Comparison of ENCODE assay signal across 11 cellular contexts in the genomic region with DNA sequence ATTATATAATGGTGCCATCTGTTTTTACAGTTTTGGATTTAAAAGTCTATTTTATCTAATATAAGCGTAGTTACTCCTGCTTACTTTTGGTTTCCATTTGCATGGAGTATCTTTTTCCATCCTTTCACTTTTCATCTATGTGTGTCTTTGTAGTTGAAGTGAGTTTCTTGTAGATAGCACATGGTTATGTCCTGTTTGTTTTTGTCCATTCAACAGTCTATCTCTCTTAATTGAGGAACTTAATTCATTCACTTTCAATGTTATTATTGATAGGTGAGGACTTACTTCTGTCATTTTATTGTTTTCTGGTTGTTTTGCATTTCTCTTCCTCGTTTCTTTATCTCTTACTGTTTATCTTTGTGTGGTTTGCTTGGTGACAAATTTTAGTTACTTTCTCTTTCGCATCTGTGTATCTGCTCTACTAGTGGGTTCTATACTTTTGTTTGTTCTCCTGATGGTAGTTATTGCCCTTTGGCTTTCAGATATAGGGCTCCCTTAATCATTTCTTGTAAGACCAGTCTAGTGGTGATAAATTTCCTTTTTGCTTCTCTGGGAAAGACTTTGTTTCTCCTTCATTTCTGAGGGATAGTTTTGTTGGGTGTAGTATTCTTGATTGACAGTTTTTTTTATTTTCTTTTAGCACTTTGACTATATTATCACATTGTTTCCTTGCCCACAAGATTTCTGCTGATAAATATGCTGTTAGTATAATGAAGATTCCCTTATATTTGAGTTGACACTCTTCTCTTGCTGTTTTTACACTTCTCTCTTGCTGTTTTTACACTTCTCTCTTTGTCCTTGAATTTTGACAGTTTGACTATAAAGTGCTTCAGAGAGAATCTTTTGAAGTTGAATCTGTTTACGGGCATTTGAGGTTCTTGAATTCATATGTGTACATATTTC. TPM values are rescaled to one million over a fixed set of nuclear protein-coding genes. Genes with fewer than 3 reads are reported as not detected.
DNase-seq lines count a peak whose midpoint lies in the region; ATAC-seq, FAIRE-seq and TF ChIP-seq lines count a peak whose summit lies in the region.
"Had no signal": no experiment of that assay in that cellular context is flagged by ENCODE, and none has a peak within 500 bp of the region (broad histone marks: within the 10 kb centered on the region; RNA-seq: fewer than 3 reads in every experiment).

No MANE protein-coding gene starts in this region.

- H3K9me3 Mint-ChIP-seq in activated CD4-positive, alpha-beta T cell treated with anti-CD3 and anti-CD28 coated beads, Interleukin-2, amount 10 ng/mL, durations not matched to agents 7 days and 5 days: peaks cover 18% of the 10 kb centered on the region
- H3K9me3 Mint-ChIP-seq in stimulated activated effector memory CD8-positive, alpha-beta T cell treated with anti-CD3 and anti-CD28 coated beads, Interleukin-12 subunit alpha, Interleukin-12 subunit beta, amount 100 ng/mL, for 72 hours: no peaks in the 10 kb centered on the region

- intact Hi-C loops in A673 (cut with micrococcal nuclease; ENCODE audit: unreplicated experiment): no loop called here

- H3K4me3 Mint-ChIP-seq in activated CD4-positive, alpha-beta T cell treated with anti-CD3 and anti-CD28 coated beads, Interleukin-2, amount 10 ng/mL, durations not matched to agents 7 days and 5 days: peak overlapping the region; percentile 61
- H3K4me3 Mint-ChIP-seq in stimulated activated effector memory CD8-positive, alpha-beta T cell treated with anti-CD3 and anti-CD28 coated beads, Interleukin-12 subunit alpha, Interleukin-12 subunit beta, amount 100 ng/mL, for 72 hours: peak overlapping the region; percentile 37

- CTCF ChIA-PET in activated CD4-positive, alpha-beta T cell treated with anti-CD3 and anti-CD28 coated beads, Interleukin-2, amount 10 ng/mL, durations not matched to agents 7 days and 5 days (lab: Charles Lee): no interaction called here
- CTCF ChIA-PET in A673 (lab: Charles Lee): no interaction called here

- POLR2A ChIA-PET in activated CD4-positive, alpha-beta T cell treated with anti-CD3 and anti-CD28 coated beads, Interleukin-2, amount 10 ng/mL, durations not matched to agents 7 days and 5 days (lab: Charles Lee): no interaction called here
- POLR2A ChIA-PET in A673 (lab: Charles Lee; ENCODE audit: low non-redundant PET): no interaction called here

- peaks cover 18% of the 10 kb centered on the region for H3K36me3 Mint-ChIP-seq in activated CD4-positive, alpha-beta T cell treated with anti-CD3 and anti-CD28 coated beads, Interleukin-2, amount 10 ng/mL, durations not matched to agents 7 days and 5 days (ENCODE audit: low read depth)
- H3K36me3 Mint-ChIP-seq in stimulated activated effector memory CD8-positive, alpha-beta T cell treated with anti-CD3 and anti-CD28 coated beads, Interleukin-12 subunit alpha, Interleukin-12 subunit beta, amount 100 ng/mL, for 72 hours: no peaks in the 10 kb centered on the region

- BruUV-seq in A673 (replicated peaks; lab: Mats Ljungman, UMichigan): no TSS peak

- peak overlapping the region; percentile 91 for H3K27ac Mint-ChIP-seq in activated CD4-positive, alpha-beta T cell treated with anti-CD3 and anti-CD28 coated beads, Interleukin-2, amount 10 ng/mL, durations not matched to agents 7 days and 5 days
- H3K27ac Mint-ChIP-seq in stimulated activated effector memory CD8-positive, alpha-beta T cell treated with anti-CD3 and anti-CD28 coated beads, Interleukin-12 subunit alpha, Interleukin-12 subunit beta, amount 100 ng/mL, for 72 hours: peak overlapping the region; percentile 5

- peak; percentile 27 for FAIRE-seq in H54 (lab: Jason Lieb, UNC)

- peaks cover 16% of the 10 kb centered on the region for H3K27me3 ChIP-seq in A673 (replicated peaks; ENCODE audit: insufficient read depth, low read depth, low read length, poor library complexity)
- H3K27me3 ChIP-seq: transverse colon had no signal

- no peaks in the 10 kb centered on the region for H3K36me3 ChIP-seq in A673 (ENCODE audit: insufficient read depth, low read length, poor library complexity, severe bottlenecking)
- H3K36me3 ChIP-seq: transverse colon had no signal

- no peaks in the 10 kb centered on the region for H3K9me3 ChIP-seq in A673 (ENCODE audit: low read depth, low read length, poor library complexity, severe bottlenecking)
- H3K9me3 ChIP-seq: transverse colon had no signal

- no peaks in the 10 kb centered on the region for H3K4me1 ChIP-seq in A673 (ENCODE audit: insufficient read depth, low read length, poor library complexity, severe bottlenecking)
- H3K4me1 ChIP-seq: transverse colon had no signal

- no peak overlapping the region for H3K4me3 ChIP-seq in A673 (ENCODE audit: low read depth, low read length, poor library complexity, severe bottlenecking)
- H3K4me3 ChIP-seq: lung, skin epidermis, transverse colon had no signal

- ATAC-seq in HG03575 (IDR thresholded peaks at IDR 0.05; ENCODE audit: extremely low read depth, insufficient number of reproducible peaks, low FRiP score, unreplicated experiment): peak; percentile 86
- peak; percentile 76 for ATAC-seq in stimulated activated effector memory CD8-positive, alpha-beta T cell treated with anti-CD3 and anti-CD28 coated beads, Interleukin-12 subunit alpha, Interleukin-12 subunit beta, amount 100 ng/mL, for 72 hours

- no peak for TF ChIP-seq POLR2A in H54 (IDR thresholded peaks at IDR 0.05; ENCODE audit: low read depth, low read length)

- peaks cover 30% of the 10 kb centered on the region for H3K4me1 Mint-ChIP-seq in activated CD4-positive, alpha-beta T cell treated with anti-CD3 and anti-CD28 coated beads, Interleukin-2, amount 10 ng/mL, durations not matched to agents 7 days and 5 days
- H3K4me1 Mint-ChIP-seq in stimulated activated effector memory CD8-positive, alpha-beta T cell treated with anti-CD3 and anti-CD28 coated beads, Interleukin-12 subunit alpha, Interleukin-12 subunit beta, amount 100 ng/mL, for 72 hours: peaks cover 26% of the 10 kb centered on the region

- TF ChIP-seq CTCF in A673 (conservative IDR thresholded peaks at IDR 0.05; ENCODE audit: low read depth, low read length): no peak

- DNase-seq in activated CD4-positive, alpha-beta T cell treated with anti-CD3 and anti-CD28 coated beads, Interleukin-2, amount 10 ng/mL, durations not matched to agents 7 days and 5 days: no peak
- no peak for DNase-seq in activated CD4-positive, alpha-beta T cell treated with anti-CD3 and anti-CD28 coated beads for 4 hours
- DNase-seq in H54 (ENCODE audit: insufficient read length, low spot score): no peak
- DNase-seq in stimulated activated effector memory CD8-positive, alpha-beta T cell treated with anti-CD3 and anti-CD28 coated beads, Interleukin-12 subunit alpha, Interleukin-12 subunit beta, amount 100 ng/mL, for 72 hours (ENCODE audit: low spot score in 2 of 2): no peak
- DNase-seq in NCI-H524 treated with DMSO at 0.1 percent for 48 hours (lab: John Stamatoyannopoulos, UW): no peak
- no peak for DNase-seq in pons (ENCODE audit: low spot score)
- DNase-seq in A673 (ENCODE audit: low spot score): no peak
- DNase-seq: transverse colon had no signal

- no peak overlapping the region for H3K27ac ChIP-seq in A673 (ENCODE audit: low read depth, low read length, poor library complexity, severe bottlenecking)
- H3K27ac ChIP-seq: transverse colon had no signal

- H3K27me3 Mint-ChIP-seq in activated CD4-positive, alpha-beta T cell treated with anti-CD3 and anti-CD28 coated beads, Interleukin-2, amount 10 ng/mL, durations not matched to agents 7 days and 5 days: peaks cover 5% of the 10 kb centered on the region

RNA-seq across cellular contexts. Expression of a gene that starts 9.0 kb away (rescaled TPM):
- under 1 TPM; 0.10 to 0.25 TPM for total RNA-seq in activated CD4-positive, alpha-beta T cell treated with anti-CD3 and anti-CD28 coated beads, Interleukin-2, amount 10 ng/mL, durations not matched to agents 7 days and 5 days
- 0.07 and 0.11 TPM in 2 replicates for total RNA-seq in A673 (2021)

RNA-seq across cellular contexts. Expression of a gene that starts 35.5 kb away (rescaled TPM):
- total RNA-seq in activated CD4-positive, alpha-beta T cell treated with anti-CD3 and anti-CD28 coated beads, Interleukin-2, amount 10 ng/mL, durations not matched to agents 7 days and 5 days: 1 to 10 TPM; 1.5 to 1.8 TPM
- 25.3 and 30.3 TPM in 2 replicates for total RNA-seq in A673 (2021)

RNA-seq across cellular contexts. Expression of a gene that starts 39.3 kb away (rescaled TPM):
- not detected for total RNA-seq in activated CD4-positive, alpha-beta T cell treated with anti-CD3 and anti-CD28 coated beads, Interleukin-2, amount 10 ng/mL, durations not matched to agents 7 days and 5 days
- not detected in 2 replicates for total RNA-seq in A673 (2021)
- total RNA-seq: lung, transverse colon had no signal

RNA-seq across cellular contexts. Expression of a gene that starts 48.7 kb away (rescaled TPM):
- 10 to 100 TPM; 13.5 to 15.0 TPM for total RNA-seq in activated CD4-positive, alpha-beta T cell treated with anti-CD3 and anti-CD28 coated beads, Interleukin-2, amount 10 ng/mL, durations not matched to agents 7 days and 5 days
- total RNA-seq in A673 (2021): 25.5 and 28.6 TPM in 2 replicates
